ENCODE assay signal across 1 cellular context in genomic region chr1:32020338-32020737, GRCh38.
TF ChIP-seq lines count a peak whose summit lies in the region.

No MANE protein-coding gene starts in this region.

TF ChIP-seq in K562, 482 proteins besides CTCF, POLR2A, EP300 and RAD21 (continued from another document):
- TF ChIP-seq BCLAF1 (IDR thresholded peaks at IDR 0.05; ENCODE audit: borderline replicate concordance in 1 of 2, control insufficient read depth in 1 of 2, low read depth in 2 of 2, low read length in 1 of 2): no peak
- TF ChIP-seq ZNF384 (IDR thresholded peaks at IDR 0.05; ENCODE audit: low read depth, low read length): no peak
- no peak for TF ChIP-seq MXI1 (IDR thresholded peaks at IDR 0.05; ENCODE audit: low read depth, low read length)
- TF ChIP-seq CSDE1 (IDR thresholded peaks at IDR 0.05): no peak
- TF ChIP-seq ZNF764 (CRISPR knock-in tag; IDR thresholded peaks at IDR 0.05; ENCODE audit: low read depth): no peak
- no peak for TF ChIP-seq NCOA1 (IDR thresholded peaks at IDR 0.05; ENCODE audit: low read depth)
- TF ChIP-seq FUS (optimal IDR thresholded peaks at IDR 0.05; ENCODE audit: low read depth, low read length): no peak
- no peak for TF ChIP-seq ZNF740 (CRISPR knock-in tag; IDR thresholded peaks at IDR 0.05)
- no peak for TF ChIP-seq ZNF740 (tag; IDR thresholded peaks at IDR 0.05)
- no peak for TF ChIP-seq MTA2 (IDR thresholded peaks at IDR 0.05; ENCODE audit: low read depth)
- TF ChIP-seq NFYB (IDR thresholded peaks at IDR 0.05; ENCODE audit: extremely low read depth, insufficient read length): no peak
- no peak for TF ChIP-seq LEF1 (IDR thresholded peaks at IDR 0.05)
- no peak for TF ChIP-seq DACH1 (IDR thresholded peaks at IDR 0.05; ENCODE audit: partially characterized antibody)
- no peak for TF ChIP-seq PTTG1 (tag; IDR thresholded peaks at IDR 0.05; ENCODE audit: low read depth)
- no peak for TF ChIP-seq CGGBP1 (CRISPR knock-in tag; IDR thresholded peaks at IDR 0.05)
- no peak for TF ChIP-seq ZNF511 (CRISPR knock-in tag; IDR thresholded peaks at IDR 0.05)
- TF ChIP-seq MAFF (IDR thresholded peaks at IDR 0.05; ENCODE audit: low read length): no peak
- TF ChIP-seq MECOM (CRISPR knock-in tag; IDR thresholded peaks at IDR 0.05): no peak
